In genomic region chr13:50448535-50448981, GRCh38 we compare ENCODE assay signal across 16 cellular contexts.
A peak's percentile ranks its signal among the peaks of the same experiment; 100 is the strongest.
DNase-seq lines count a peak whose midpoint lies in the region; ATAC-seq, FAIRE-seq and TF ChIP-seq lines count a peak whose summit lies in the region.
"Had no signal": no experiment of that assay in that cellular context is flagged by ENCODE, and none has a peak within 500 bp of the region (broad histone marks: within the 10 kb centered on the region; RNA-seq: fewer than 3 reads in every experiment).

No MANE protein-coding gene starts in this region.

- H3K4me3 ChIP-seq in epithelial cell of proximal tubule (ENCODE audit: low read depth, low read length) (no peak overlapping the region), kidney (ENCODE audit: low read length in 2 of 2) (no peak overlapping the region)
- H3K4me3 ChIP-seq: left lung had no signal

- peak overlapping the region; percentile 68 for H3K27ac Mint-ChIP-seq in stimulated activated naive CD8-positive, alpha-beta T cell treated with anti-CD3 and anti-CD28 coated beads, Interleukin-15, Interleukin-2, amounts not matched to agents 100 ng/mL and 50 ng/mL, for 24 hours
- H3K27ac Mint-ChIP-seq in stimulated activated naive CD8-positive, alpha-beta T cell treated with anti-CD3 and anti-CD28 coated beads, Interleukin-15, amount 100 ng/mL, for 72 hours: no peak overlapping the region
- no peak overlapping the region for H3K27ac Mint-ChIP-seq in type B pancreatic cell

- no peak overlapping the region for H3K9ac ChIP-seq in kidney (ENCODE audit: low read length in 2 of 2)

- H3K36me3 ChIP-seq in kidney (ENCODE audit: control insufficient read depth in 1 of 2, insufficient read depth in 2 of 2, low read length in 2 of 2): no peaks in the 10 kb centered on the region
- H3K36me3 ChIP-seq: brain microvascular endothelial cell, left lung had no signal

- H3K4me1 Mint-ChIP-seq in stimulated activated naive CD8-positive, alpha-beta T cell treated with anti-CD3 and anti-CD28 coated beads, Interleukin-15, Interleukin-2, amounts not matched to agents 100 ng/mL and 50 ng/mL, for 24 hours (ENCODE audit: low read depth): peaks cover 28% of the 10 kb centered on the region
- H3K4me1 Mint-ChIP-seq in stimulated activated naive CD8-positive, alpha-beta T cell treated with anti-CD3 and anti-CD28 coated beads, Interleukin-15, amount 100 ng/mL, for 72 hours: no peaks in the 10 kb centered on the region
- H3K4me1 Mint-ChIP-seq in type B pancreatic cell (ENCODE audit: unreplicated experiment): peaks cover 20% of the 10 kb centered on the region

- H3K9me3 Mint-ChIP-seq in stimulated activated naive CD8-positive, alpha-beta T cell treated with anti-CD3 and anti-CD28 coated beads, Interleukin-15, Interleukin-2, amounts not matched to agents 100 ng/mL and 50 ng/mL, for 24 hours: no peaks in the 10 kb centered on the region
- no peaks in the 10 kb centered on the region for H3K9me3 Mint-ChIP-seq in stimulated activated naive CD8-positive, alpha-beta T cell treated with anti-CD3 and anti-CD28 coated beads, Interleukin-15, amount 100 ng/mL, for 72 hours
- H3K9me3 Mint-ChIP-seq in type B pancreatic cell: no peaks in the 10 kb centered on the region
- H3K9me3 Mint-ChIP-seq: neural crest cell had no signal

- TF ChIP-seq CTCF in epithelial cell of proximal tubule (conservative IDR thresholded peaks at IDR 0.05; ENCODE audit: low read depth, low read length): no peak
- no peak for TF ChIP-seq CTCF in type B pancreatic cell (conservative IDR thresholded peaks at IDR 0.05)
- TF ChIP-seq CTCF in kidney (IDR thresholded peaks at IDR 0.05; ENCODE audit: borderline replicate concordance, extremely low read depth, insufficient read depth): no peak

- no peak for ATAC-seq in stimulated activated naive CD8-positive, alpha-beta T cell treated with anti-CD3 and anti-CD28 coated beads, Interleukin-15, amount 100 ng/mL, for 72 hours
- ATAC-seq in HG03342 (IDR thresholded peaks at IDR 0.05; ENCODE audit: unreplicated experiment) (no peak), HG02885 (IDR thresholded peaks at IDR 0.05; ENCODE audit: poor library complexity, unreplicated experiment) (no peak)
- ATAC-seq: left lung had no signal

- intact Hi-C loops in kidney (cut with DNase I): no loop called here

- no peaks in the 10 kb centered on the region for H3K36me3 Mint-ChIP-seq in stimulated activated naive CD8-positive, alpha-beta T cell treated with anti-CD3 and anti-CD28 coated beads, Interleukin-15, Interleukin-2, amounts not matched to agents 100 ng/mL and 50 ng/mL, for 24 hours (ENCODE audit: low read depth)
- H3K36me3 Mint-ChIP-seq in type B pancreatic cell: no peaks in the 10 kb centered on the region

- no peak for DNase-seq in stimulated activated naive CD8-positive, alpha-beta T cell treated with anti-CD3 and anti-CD28 coated beads, Interleukin-15, amount 100 ng/mL, for 72 hours
- DNase-seq in NCI-H510A (lab: John Stamatoyannopoulos, UW): peak; percentile 8
- peak; percentile 65 for DNase-seq in epithelial cell of proximal tubule (ENCODE audit: low read depth)
- no peak for DNase-seq in type B pancreatic cell (ENCODE audit: extremely low spot score, unreplicated experiment)
- DNase-seq in kidney: no peak
- DNase-seq: activated CD8-positive, alpha-beta memory T cell treated with anti-CD3 and anti-CD28 coated beads for 24 hours; activated gamma-delta T cell treated with Interleukin-2 at 50 U/mL for 16 hours; brain microvascular endothelial cell; effector memory CD4-positive, alpha-beta T cell; KG1; left lung; NK-92 treated with Interleukin-12 subunit alpha and Interleukin-12 subunit beta, amount 100 ng/mL, for 24 hours had no signal

- FAIRE-seq in kidney (lab: Jason Lieb, UNC): no peak

- H3K4me3 Mint-ChIP-seq in stimulated activated naive CD8-positive, alpha-beta T cell treated with anti-CD3 and anti-CD28 coated beads, Interleukin-15, Interleukin-2, amounts not matched to agents 100 ng/mL and 50 ng/mL, for 24 hours: no peak overlapping the region
- no peak overlapping the region for H3K4me3 Mint-ChIP-seq in stimulated activated naive CD8-positive, alpha-beta T cell treated with anti-CD3 and anti-CD28 coated beads, Interleukin-15, amount 100 ng/mL, for 72 hours
- peak overlapping the region; percentile 27 for H3K4me3 Mint-ChIP-seq in type B pancreatic cell
- H3K4me3 Mint-ChIP-seq: neural crest cell had no signal

- no peak overlapping the region for H3K27ac ChIP-seq in kidney (ENCODE audit: low read depth in 2 of 2, low read length in 2 of 2)
- H3K27ac ChIP-seq: brain microvascular endothelial cell, left lung had no signal

- no peaks in the 10 kb centered on the region for H3K9me3 ChIP-seq in kidney (ENCODE audit: control insufficient read depth in 1 of 2, low read length in 2 of 2)
- H3K9me3 ChIP-seq: left lung had no signal

- H3K4me1 ChIP-seq in kidney (ENCODE audit: control insufficient read depth in 1 of 2, insufficient read depth in 1 of 2, low read depth in 1 of 2, low read length in 2 of 2): peaks cover 7 to 8% of the 10 kb centered on the region in 2 donors

- H3K27me3 Mint-ChIP-seq in stimulated activated naive CD8-positive, alpha-beta T cell treated with anti-CD3 and anti-CD28 coated beads, Interleukin-15, Interleukin-2, amounts not matched to agents 100 ng/mL and 50 ng/mL, for 24 hours: no peaks in the 10 kb centered on the region
- no peaks in the 10 kb centered on the region for H3K27me3 Mint-ChIP-seq in stimulated activated naive CD8-positive, alpha-beta T cell treated with anti-CD3 and anti-CD28 coated beads, Interleukin-15, amount 100 ng/mL, for 72 hours
- H3K27me3 Mint-ChIP-seq in type B pancreatic cell: no peaks in the 10 kb centered on the region

Comparison
In these comparisons a context has a peak if more than half of its experiments do, and no peak if none do; other contexts are left out.
1. DNase-seq: peak in NCI-H510A (single experiment) and epithelial cell of proximal tubule (single experiment); none in stimulated activated naive CD8-positive, alpha-beta T cell treated with anti-CD3 and anti-CD28 coated beads, Interleukin-15, amount 100 ng/mL, for 72 hours (0 of 2), type B pancreatic cell (single experiment) and kidney (single experiment).